In genomic region chr17:12020595-12021590, GRCh38 we compare ENCODE assay signal across 8 cellular contexts. TPM values are rescaled to one million over a fixed set of nuclear protein-coding genes. Genes with fewer than 3 reads are reported as not detected.
DNase-seq lines count a peak whose midpoint lies in the region; ATAC-seq, FAIRE-seq and TF ChIP-seq lines count a peak whose summit lies in the region.

Gene MAP2K4 (plus strand): TSS chr17:12020877. CDS start chr17:12020887, 10 bp downstream.

- TF ChIP-seq CTCF in HL-60 (IDR thresholded peaks at IDR 0.05; ENCODE audit: insufficient read depth, low read length) (no peak), endothelial cell of umbilical vein (IDR thresholded peaks at IDR 0.05; ENCODE audit: extremely low read depth in 1 of 2, insufficient read depth in 1 of 2, low read depth in 1 of 2, low read length in 2 of 2) (no peak)

- dilution Hi-C loops in endothelial cell of umbilical vein (cut with MboI; ENCODE audit: extremely low pct_ligation_motif_present, low sequenced_read_pairs) = no loop called here

- H3K4me2 ChIP-seq in endothelial cell of umbilical vein (ENCODE audit: insufficient read depth, low read length) = peak within 1 kb of the TSS; percentile 76

- H3K27me3 ChIP-seq in HL-60 (ENCODE audit: insufficient read depth, poor library complexity, severe bottlenecking) (no peaks in the 10 kb centered on the region), NT2/D1 (ENCODE audit: insufficient read depth, insufficient read length) (peaks cover 17% of the 10 kb centered on the region), endothelial cell of umbilical vein (ENCODE audit: control insufficient read depth in 2 of 2, insufficient read depth in 2 of 2, low read length in 2 of 2) (peaks cover 3 to 5% of the 10 kb centered on the region in 2 experiments)

- H3K9ac ChIP-seq in NT2/D1 (ENCODE audit: insufficient read length, low read depth) = peak within 1 kb of the TSS; percentile 80
- peak within 1 kb of the TSS; percentile 94 for H3K9ac ChIP-seq in endothelial cell of umbilical vein (replicated peaks; ENCODE audit: extremely low read depth, insufficient read depth, low read length)

- H3K9me1 ChIP-seq in endothelial cell of umbilical vein (replicated peaks; ENCODE audit: control insufficient read depth, extremely low read depth, insufficient read depth, low read length) = no peaks in the 10 kb centered on the region

- FAIRE-seq in endothelial cell of umbilical vein (lab: Jason Lieb, UNC) = peak; percentile 87

- H3K4me1 ChIP-seq in NT2/D1 (ENCODE audit: insufficient read depth, insufficient read length) (no peaks in the 10 kb centered on the region), endothelial cell of umbilical vein (ENCODE audit: control insufficient read depth, extremely low read depth, insufficient read depth, low read length) (peaks cover 11% of the 10 kb centered on the region)

- H3K4me3 ChIP-seq in HL-60 (replicated peaks; ENCODE audit: insufficient read depth, low read length) (peak within 1 kb of the TSS; percentile 51), NT2/D1 (ENCODE audit: insufficient read length, low read depth) (peak within 1 kb of the TSS; percentile 59), endothelial cell of umbilical vein (replicated peaks in 1 of 3; ENCODE audit: insufficient read depth in 1 of 3, low read depth in 1 of 3, low read length in 3 of 3) (peak within 1 kb of the TSS; percentile 78 to 88 (median 88))

- DNase-seq in CMK (ENCODE audit: low read depth) (peak; percentile 65), HL-60 (ENCODE audit: low read depth in 1 of 2, low spot score in 1 of 2) (peak; percentile 51 to 57), NT2/D1 (ENCODE audit: low read depth, low spot score) (peak; percentile 63), endothelial cell of umbilical vein (ENCODE audit: low read depth, low spot score) (peak; percentile 91), middle frontal gyrus (ENCODE audit: extremely low spot score, low spot score) (peak; percentile 82)
- peak; percentile 96 for DNase-seq in activated CD8-positive, alpha-beta memory T cell treated with anti-CD3 and anti-CD28 coated beads, Interleukin-2, amount 50 U/mL, for 4 hours
- peak; percentile 92 to 95 for DNase-seq in stimulated activated CD8-positive, alpha-beta memory T cell treated with anti-CD3 and anti-CD28 coated beads, Interleukin-2, amount 100 ng/mL, for 1 hour (ENCODE audit: low read depth in 2 of 2)

- intact Hi-C loops in endothelial cell of umbilical vein (cut with micrococcal nuclease) = loop anchor here (1.0 to 2.0 kb wide), 2 partner anchors 24 to 160 kb away; partner anchors contain the start of gene ZNF18

- peaks cover 43% of the 10 kb centered on the region for H3K79me2 ChIP-seq in endothelial cell of umbilical vein (ENCODE audit: control insufficient read depth, insufficient read depth, low read length)

- TF ChIP-seq POLR2A in endothelial cell of umbilical vein (IDR thresholded peaks at IDR 0.05; ENCODE audit: low read depth, low read length) = peak; percentile 84

- H3K27ac ChIP-seq in HL-60 (replicated peaks) = no peak within 1 kb of the TSS
- peak within 1 kb of the TSS; percentile 66 for H3K27ac ChIP-seq in endothelial cell of umbilical vein (ENCODE audit: insufficient read depth, low read depth, low read length)

- no TSS peak for BruUV-seq in endothelial cell of umbilical vein (replicated peaks; lab: Mats Ljungman, UMichigan)

- POLR2A ChIA-PET in endothelial cell of umbilical vein (lab: Charles Lee) = interaction anchor here (0.7 to 3.6 kb wide), 5 partner anchors 14 to 966 kb away, joined by 3 to 44 read pairs (median 3); partner anchors contain the start of gene ZNF18

- H3K36me3 ChIP-seq in NT2/D1 (ENCODE audit: insufficient read depth, insufficient read length, low read length) (no peaks in the 10 kb centered on the region), endothelial cell of umbilical vein (ENCODE audit: control insufficient read depth in 2 of 2, extremely low read depth in 1 of 2, insufficient read depth in 2 of 2, low read length in 2 of 2) (no peaks in the 10 kb centered on the region)

- peak; percentile 87 for ATAC-seq in GM19455 (IDR thresholded peaks at IDR 0.05; ENCODE audit: unreplicated experiment)

- peaks cover 2% of the 10 kb centered on the region for H4K20me1 ChIP-seq in endothelial cell of umbilical vein (replicated peaks; ENCODE audit: control insufficient read depth, extremely low read depth, insufficient read depth, low read length)

- H3K9me3 ChIP-seq in NT2/D1 (ENCODE audit: insufficient read depth, low read length) (no peaks in the 10 kb centered on the region), endothelial cell of umbilical vein (replicated peaks; ENCODE audit: control insufficient read depth, insufficient read depth, low read length) (no peaks in the 10 kb centered on the region)

- CTCF ChIA-PET in endothelial cell of umbilical vein (lab: Charles Lee) = interaction anchor here (0.8 to 3.4 kb wide), 6 partner anchors 19 to 1145 kb away, joined by 3 to 20 read pairs (median 4); partner anchors contain the start of gene ZNF18

- H2AFZ ChIP-seq in endothelial cell of umbilical vein (ENCODE audit: low read depth, low read length) = peak within 1 kb of the TSS; percentile 92

TF ChIP-seq in endothelial cell of umbilical vein, 7 proteins besides CTCF, POLR2A, EP300 and RAD21:
- TF ChIP-seq JUN (IDR thresholded peaks at IDR 0.05; ENCODE audit: borderline replicate concordance, insufficient read depth, insufficient read length, low read depth) = no peak
- TF ChIP-seq POLR2AphosphoS5 (IDR thresholded peaks at IDR 0.05; ENCODE audit: insufficient read depth, low read depth, low read length) = peak; percentile 83

RNA-seq across cellular contexts. Expression of gene MAP2K4, which starts in this region (rescaled TPM):
- 17.5 and 21.0 TPM in 2 replicates for total RNA-seq in endothelial cell of umbilical vein
- polyA plus RNA-seq in endothelial cell of umbilical vein = 7.5 and 8.6 TPM in 2 replicates
- 9.8 and 11.0 TPM in 2 replicates for polyA plus RNA-seq in endothelial cell of umbilical vein (2011; cell fraction: cytosol; rRNA removed)
- polyA plus RNA-seq in endothelial cell of umbilical vein (2011; cell fraction: nucleus; rRNA removed) = 16.6 and 19.2 TPM in 2 replicates
- polyA plus RNA-seq in endothelial cell of umbilical vein (2012) = 15.3 and 18.4 TPM in 2 replicates
- 14.9 and 20.4 TPM in 2 replicates for polyA minus RNA-seq in endothelial cell of umbilical vein
- polyA minus RNA-seq in endothelial cell of umbilical vein (2011; cell fraction: cytosol; rRNA and poly(A)+ RNA removed) = 10.2 TPM
- 22.2 and 36.7 TPM in 2 replicates for polyA minus RNA-seq in endothelial cell of umbilical vein (2011; cell fraction: nucleus; rRNA and poly(A)+ RNA removed)
